2 cellular contexts compared by ENCODE assay signal in the genomic region with DNA sequence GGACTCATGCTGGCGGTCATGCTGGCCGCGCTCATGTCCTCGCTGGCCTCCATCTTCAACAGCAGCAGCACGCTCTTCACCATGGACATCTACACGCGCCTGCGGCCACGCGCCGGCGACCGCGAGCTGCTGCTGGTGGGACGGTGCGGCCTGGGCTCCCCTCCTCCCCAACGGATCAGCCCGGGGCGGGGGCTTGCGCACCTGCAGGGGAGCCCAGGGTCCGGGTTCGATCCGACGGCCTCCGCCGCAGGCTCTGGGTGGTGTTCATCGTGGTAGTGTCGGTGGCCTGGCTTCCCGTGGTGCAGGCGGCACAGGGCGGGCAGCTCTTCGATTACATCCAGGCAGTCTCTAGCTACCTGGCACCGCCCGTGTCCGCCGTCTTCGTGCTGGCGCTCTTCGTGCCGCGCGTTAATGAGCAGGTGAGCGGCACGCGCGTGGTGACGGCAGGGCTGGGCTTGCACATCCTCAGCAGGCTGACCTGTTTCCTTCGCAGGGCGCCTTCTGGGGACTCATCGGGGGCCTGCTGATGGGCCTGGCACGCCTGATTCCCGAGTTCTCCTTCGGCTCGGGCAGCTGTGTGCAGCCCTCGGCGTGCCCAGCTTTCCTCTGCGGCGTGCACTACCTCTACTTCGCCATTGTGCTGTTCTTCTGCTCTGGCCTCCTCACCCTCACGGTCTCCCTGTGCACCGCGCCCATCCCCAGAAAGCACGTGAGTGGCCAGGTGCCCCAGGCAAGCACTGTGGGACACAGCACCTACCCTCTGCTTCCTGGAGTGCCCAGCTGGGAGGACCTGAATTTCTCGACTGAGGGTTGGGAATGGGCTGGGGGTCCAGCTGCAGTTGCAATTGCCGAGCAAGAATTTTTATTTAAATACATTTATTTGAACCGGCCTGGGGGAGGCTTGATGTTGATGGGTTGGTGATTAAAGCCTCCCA.
TF ChIP-seq lines count a peak whose summit lies in the region.

No MANE protein-coding gene starts in this region.

TF ChIP-seq in endothelial cell of umbilical vein, 7 proteins besides CTCF, POLR2A, EP300 and RAD21:
- TF ChIP-seq POLR2AphosphoS5 (IDR thresholded peaks at IDR 0.05; ENCODE audit: insufficient read depth, low read depth, low read length) (no peak), EZH2 (IDR thresholded peaks at IDR 0.05; ENCODE audit: borderline replicate concordance, low read depth, low read length, severe bottlenecking) (peak; percentile 56)
TF ChIP-seq in endothelial cell of umbilical vein: peak in this region for 1.

TF ChIP-seq in neural cell, 6 proteins besides CTCF, POLR2A, EP300 and RAD21:
- no peak for TF ChIP-seq POLR2AphosphoS5 (IDR thresholded peaks at IDR 0.05)
- no peak for TF ChIP-seq MXI1 (conservative IDR thresholded peaks at IDR 0.05; ENCODE audit: poor library complexity, severe bottlenecking)
- TF ChIP-seq TAF1 (IDR thresholded peaks at IDR 0.05; ENCODE audit: low read depth) = no peak
- TF ChIP-seq, protein P1, sequence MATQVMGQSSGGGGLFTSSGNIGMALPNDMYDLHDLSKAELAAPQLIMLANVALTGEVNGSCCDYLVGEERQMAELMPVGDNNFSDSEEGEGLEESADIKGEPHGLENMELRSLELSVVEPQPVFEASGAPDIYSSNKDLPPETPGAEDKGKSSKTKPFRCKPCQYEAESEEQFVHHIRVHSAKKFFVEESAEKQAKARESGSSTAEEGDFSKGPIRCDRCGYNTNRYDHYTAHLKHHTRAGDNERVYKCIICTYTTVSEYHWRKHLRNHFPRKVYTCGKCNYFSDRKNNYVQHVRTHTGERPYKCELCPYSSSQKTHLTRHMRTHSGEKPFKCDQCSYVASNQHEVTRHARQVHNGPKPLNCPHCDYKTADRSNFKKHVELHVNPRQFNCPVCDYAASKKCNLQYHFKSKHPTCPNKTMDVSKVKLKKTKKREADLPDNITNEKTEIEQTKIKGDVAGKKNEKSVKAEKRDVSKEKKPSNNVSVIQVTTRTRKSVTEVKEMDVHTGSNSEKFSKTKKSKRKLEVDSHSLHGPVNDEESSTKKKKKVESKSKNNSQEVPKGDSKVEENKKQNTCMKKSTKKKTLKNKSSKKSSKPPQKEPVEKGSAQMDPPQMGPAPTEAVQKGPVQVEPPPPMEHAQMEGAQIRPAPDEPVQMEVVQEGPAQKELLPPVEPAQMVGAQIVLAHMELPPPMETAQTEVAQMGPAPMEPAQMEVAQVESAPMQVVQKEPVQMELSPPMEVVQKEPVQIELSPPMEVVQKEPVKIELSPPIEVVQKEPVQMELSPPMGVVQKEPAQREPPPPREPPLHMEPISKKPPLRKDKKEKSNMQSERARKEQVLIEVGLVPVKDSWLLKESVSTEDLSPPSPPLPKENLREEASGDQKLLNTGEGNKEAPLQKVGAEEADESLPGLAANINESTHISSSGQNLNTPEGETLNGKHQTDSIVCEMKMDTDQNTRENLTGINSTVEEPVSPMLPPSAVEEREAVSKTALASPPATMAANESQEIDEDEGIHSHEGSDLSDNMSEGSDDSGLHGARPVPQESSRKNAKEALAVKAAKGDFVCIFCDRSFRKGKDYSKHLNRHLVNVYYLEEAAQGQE (IDR thresholded peaks at IDR 0.05; ENCODE audit: borderline replicate concordance) = no peak
- TF ChIP-seq EZH2 (IDR thresholded peaks at IDR 0.05; ENCODE audit: borderline replicate concordance, insufficient read depth, low read length, poor library complexity, severe bottlenecking) = no peak
- TF ChIP-seq SMC3 (conservative IDR thresholded peaks at IDR 0.05; ENCODE audit: poor library complexity) = no peak
